18 cellular contexts compared by ENCODE assay signal in the genomic region with DNA sequence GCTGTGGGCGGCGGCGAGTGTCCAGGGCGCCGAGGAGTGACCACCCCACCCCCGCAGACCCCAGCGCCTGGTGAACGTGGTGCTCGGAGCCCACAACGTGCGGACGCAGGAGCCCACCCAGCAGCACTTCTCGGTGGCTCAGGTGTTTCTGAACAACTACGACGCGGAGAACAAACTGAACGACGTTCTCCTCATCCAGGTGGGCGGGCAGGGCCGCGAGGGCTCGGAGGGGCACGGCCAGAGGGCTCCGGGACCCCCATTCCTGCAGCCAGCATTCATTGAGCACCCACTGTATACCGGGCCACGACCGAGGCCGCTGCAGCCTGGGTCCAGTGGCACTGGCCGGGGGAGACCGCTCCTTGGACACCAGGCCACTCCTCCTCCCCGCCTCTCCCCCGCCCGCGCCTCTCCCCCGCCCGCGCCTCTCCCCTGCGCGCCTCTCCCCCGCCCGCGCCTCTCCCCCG. TPM values are rescaled to one million over a fixed set of nuclear protein-coding genes. Genes with fewer than 3 reads are reported as not detected.
DNase-seq lines count a peak whose midpoint lies in the region; ATAC-seq, FAIRE-seq and TF ChIP-seq lines count a peak whose summit lies in the region.
"Had no signal": no experiment of that assay in that cellular context is flagged by ENCODE, and none has a peak within 500 bp of the region (broad histone marks: within the 10 kb centered on the region; RNA-seq: fewer than 3 reads in every experiment).

No MANE protein-coding gene starts in this region.

- H3K9me3 Mint-ChIP-seq in CD8-positive, alpha-beta memory T cell = peaks cover 0 to 3% (median 0%) of the 10 kb centered on the region in 5 donors
- H3K9me3 Mint-ChIP-seq in activated CD4-positive, alpha-beta memory T cell treated with anti-CD3 and anti-CD28 coated beads, Interleukin-2, amount 10 ng/mL, durations not matched to agents 7 days and 5 days = peaks cover 4% of the 10 kb centered on the region
- H3K9me3 Mint-ChIP-seq: activated T-cell treated with anti-CD3 and anti-CD28 coated beads, Interleukin-2, amount 50 U/mL, for 4 hours had no signal

- FAIRE-seq in pancreas (lab: Jason Lieb, UNC) = no peak
- FAIRE-seq: endometrium, G401.6 had no signal

- H3K27ac Mint-ChIP-seq in CD8-positive, alpha-beta memory T cell = no peak overlapping the region
- no peak overlapping the region for H3K27ac Mint-ChIP-seq in activated CD4-positive, alpha-beta memory T cell treated with anti-CD3 and anti-CD28 coated beads, Interleukin-2, amount 10 ng/mL, durations not matched to agents 7 days and 5 days

- no peaks in the 10 kb centered on the region for H3K9me3 ChIP-seq in CD8-positive, alpha-beta memory T cell (ENCODE audit: low read length)
- H3K9me3 ChIP-seq in pancreas = no peaks in the 10 kb centered on the region

- ATAC-seq in pancreas (peak in 3 of 4 donors; percentile 29 to 76 (median 45)), GM19023 (IDR thresholded peaks at IDR 0.05; ENCODE audit: unreplicated experiment) (no peak)
- ATAC-seq: stimulated activated naive CD8-positive, alpha-beta T cell treated with anti-CD3 and anti-CD28 coated beads, Interleukin-15, Interleukin-2, amounts not matched to agents 100 U/mL and 50 U/mL, for 24 hours had no signal

- H3K4me3 ChIP-seq in CD8-positive, alpha-beta memory T cell (ENCODE audit: low read length) = no peak overlapping the region
- H3K4me3 ChIP-seq in KMS-11 (IDR thresholded peaks at IDR 0.05; ENCODE audit: insufficient read depth, low read depth, low read length) (no peak overlapping the region), epithelial cell of proximal tubule (ENCODE audit: low read depth, low read length) (peak overlapping the region; percentile 11), pancreas (peak overlapping the region in 1 of 4 donors; percentile 33)

- H3K79me2 ChIP-seq in KMS-11 (ENCODE audit: insufficient read depth, low read depth) = peaks cover 21% of the 10 kb centered on the region

- no peaks in the 10 kb centered on the region for H3K36me3 ChIP-seq in CD8-positive, alpha-beta memory T cell (ENCODE audit: insufficient read depth, low read length)
- no peaks in the 10 kb centered on the region for H3K36me3 ChIP-seq in KMS-11 (ENCODE audit: insufficient read depth)
- H3K36me3 ChIP-seq in pancreas = no peaks in the 10 kb centered on the region

- WGBS in pancreas, 2 donors = 1 to 6% methylated on average over 23 to 37 of the region's 43 CpGs

- peak overlapping the region; percentile 52; the same call in 1 of the 2 replicates for H2AFZ ChIP-seq in KMS-11 (ENCODE audit: low read depth)

- POLR2A ChIA-PET in CD8-positive, alpha-beta memory T cell (lab: Charles Lee) = no interaction called here
- POLR2A ChIA-PET in activated CD4-positive, alpha-beta memory T cell treated with anti-CD3 and anti-CD28 coated beads, Interleukin-2, amount 10 ng/mL, durations not matched to agents 7 days and 5 days (lab: Charles Lee) = no interaction called here

- H3K4me1 Mint-ChIP-seq in CD8-positive, alpha-beta memory T cell = peaks cover 0 to 10% (median 3%) of the 10 kb centered on the region in 3 donors
- H3K4me1 Mint-ChIP-seq in activated CD4-positive, alpha-beta memory T cell treated with anti-CD3 and anti-CD28 coated beads, Interleukin-2, amount 10 ng/mL, durations not matched to agents 7 days and 5 days = peaks cover 3% of the 10 kb centered on the region

- peak overlapping the region; percentile 32; the same call in 1 of the 2 replicates for H3K9ac ChIP-seq in KMS-11

- peaks cover 28 to 45% of the 10 kb centered on the region in 2 donors for H3K27me3 Mint-ChIP-seq in CD8-positive, alpha-beta memory T cell
- H3K27me3 Mint-ChIP-seq in activated CD4-positive, alpha-beta memory T cell treated with anti-CD3 and anti-CD28 coated beads, Interleukin-2, amount 10 ng/mL, durations not matched to agents 7 days and 5 days = peaks cover 25% of the 10 kb centered on the region

- DNase-seq in CD8-positive, alpha-beta memory T cell = no peak
- DNase-seq in epithelial cell of proximal tubule (ENCODE audit: low read depth) (no peak), pancreas (no peak), OCI-M1 (lab: John Stamatoyannopoulos, UW) (no peak), NOMO-1 treated with dmso at 0.1 percent for 144 hours (lab: John Stamatoyannopoulos, UW; ENCODE audit: unreplicated experiment) (no peak)
- DNase-seq in activated CD4-positive, alpha-beta memory T cell treated with anti-CD3 and anti-CD28 coated beads, Interleukin-2, amount 10 ng/mL, durations not matched to agents 7 days and 5 days = no peak
- DNase-seq: activated CD4-positive, CD25-positive, alpha-beta regulatory T cell treated with anti-CD3 and anti-CD28 coated beads, Interleukin-2, amount 50 U/mL, for 72 hours; activated T-cell treated with anti-CD3 and anti-CD28 coated beads, Interleukin-2, amount 50 U/mL, for 4 hours; anterior cingulate cortex; NCI-H187; stimulated activated naive CD8-positive, alpha-beta T cell treated with anti-CD3 and anti-CD28 coated beads, Interleukin-15, Interleukin-2, amounts not matched to agents 100 U/mL and 50 U/mL, for 24 hours had no signal

- peak overlapping the region; percentile 60 for H3K4me2 ChIP-seq in KMS-11

- peaks cover 7% of the 10 kb centered on the region for H3K27me3 ChIP-seq in CD8-positive, alpha-beta memory T cell (ENCODE audit: insufficient read depth, low read length, poor library complexity, severe bottlenecking)
- H3K27me3 ChIP-seq in KMS-11 (ENCODE audit: insufficient read depth, low read depth) = no peaks in the 10 kb centered on the region; the same call in 1 of the 2 replicates
- no peaks in the 10 kb centered on the region for H3K27me3 ChIP-seq in pancreas

- H3K4me3 Mint-ChIP-seq in CD8-positive, alpha-beta memory T cell = no peak overlapping the region
- no peak overlapping the region for H3K4me3 Mint-ChIP-seq in activated CD4-positive, alpha-beta memory T cell treated with anti-CD3 and anti-CD28 coated beads, Interleukin-2, amount 10 ng/mL, durations not matched to agents 7 days and 5 days
- H3K4me3 Mint-ChIP-seq: activated T-cell treated with anti-CD3 and anti-CD28 coated beads, Interleukin-2, amount 50 U/mL, for 4 hours had no signal

- CTCF ChIA-PET in CD8-positive, alpha-beta memory T cell (lab: Charles Lee) = no interaction called here
- CTCF ChIA-PET in activated CD4-positive, alpha-beta memory T cell treated with anti-CD3 and anti-CD28 coated beads, Interleukin-2, amount 10 ng/mL, durations not matched to agents 7 days and 5 days (lab: Charles Lee) = no interaction called here

- no peaks in the 10 kb centered on the region for H3K36me3 Mint-ChIP-seq in CD8-positive, alpha-beta memory T cell
- no peaks in the 10 kb centered on the region for H3K36me3 Mint-ChIP-seq in activated CD4-positive, alpha-beta memory T cell treated with anti-CD3 and anti-CD28 coated beads, Interleukin-2, amount 10 ng/mL, durations not matched to agents 7 days and 5 days (ENCODE audit: low read depth)

- no peaks in the 10 kb centered on the region for H4K20me1 ChIP-seq in KMS-11 (ENCODE audit: insufficient read depth)

- intact Hi-C loops in pancreas (cut with DNase I) = no loop called here

- no peaks in the 10 kb centered on the region for H3K4me1 ChIP-seq in CD8-positive, alpha-beta memory T cell (ENCODE audit: insufficient read depth, low read length)
- H3K4me1 ChIP-seq in KMS-11 (ENCODE audit: low read depth, poor library complexity, severe bottlenecking) = peaks cover 42% of the 10 kb centered on the region
- H3K4me1 ChIP-seq in pancreas = peaks cover 0 to 8% (median 7%) of the 10 kb centered on the region in 3 donors

- peak overlapping the region; percentile 38 for H3K27ac ChIP-seq in CD8-positive, alpha-beta memory T cell (ENCODE audit: low read depth, low read length)
- H3K27ac ChIP-seq in KMS-11 = peak overlapping the region; percentile 55
- H3K27ac ChIP-seq in pancreas = no peak overlapping the region
- H3K27ac ChIP-seq: C4-2B had no signal

- TF ChIP-seq CTCF in KMS-11 (conservative IDR thresholded peaks at IDR 0.05; ENCODE audit: low read depth, low read length) (no peak), epithelial cell of proximal tubule (conservative IDR thresholded peaks at IDR 0.05; ENCODE audit: low read depth, low read length) (no peak), pancreas (IDR thresholded peaks at IDR 0.05) (no peak)

RNA-seq across cellular contexts. Expression of a gene that starts 3.1 kb away (rescaled TPM):
- not detected for total RNA-seq in CD8-positive, alpha-beta memory T cell
- polyA plus RNA-seq in CD8-positive, alpha-beta memory T cell = not detected
- not detected in 2 replicates for total RNA-seq in epithelial cell of proximal tubule
- under 1 TPM in 1 of 6 donors, not detected in 5; 0.24 TPM for total RNA-seq in pancreas
- polyA plus RNA-seq in pancreas = under 1 TPM in 1 of 2 donors, not detected in 1; 0.14 TPM
- not detected for total RNA-seq in activated CD4-positive, alpha-beta memory T cell treated with anti-CD3 and anti-CD28 coated beads, Interleukin-2, amount 10 ng/mL, durations not matched to agents 7 days and 5 days
- total RNA-seq: activated T-cell treated with anti-CD3 and anti-CD28 coated beads, Interleukin-2, amount 50 U/mL, for 4 hours; renal cortical epithelial cell had no signal

RNA-seq across cellular contexts. Expression of a gene that starts 8.2 kb away (rescaled TPM):
- not detected for total RNA-seq in CD8-positive, alpha-beta memory T cell
- not detected for polyA plus RNA-seq in CD8-positive, alpha-beta memory T cell
- total RNA-seq in epithelial cell of proximal tubule (not detected in 2 replicates), pancreas (under 1 TPM in 2 of 6 donors, not detected in 4; 0.16 to 0.35 TPM)
- polyA plus RNA-seq in pancreas = under 1 TPM; 0.19 to 0.57 TPM
- not detected for total RNA-seq in activated CD4-positive, alpha-beta memory T cell treated with anti-CD3 and anti-CD28 coated beads, Interleukin-2, amount 10 ng/mL, durations not matched to agents 7 days and 5 days
- total RNA-seq: activated T-cell treated with anti-CD3 and anti-CD28 coated beads, Interleukin-2, amount 50 U/mL, for 4 hours; renal cortical epithelial cell had no signal

RNA-seq across cellular contexts. Expression of a gene that starts 15.6 kb away (rescaled TPM):
- total RNA-seq in CD8-positive, alpha-beta memory T cell = 1 to 10 TPM in 1 of 2 experiments, under 1 TPM in 1; 0.89 to 1.5 TPM
- polyA plus RNA-seq in CD8-positive, alpha-beta memory T cell = 6.9 TPM
- total RNA-seq in epithelial cell of proximal tubule (3.2 and 5.2 TPM in 2 replicates), pancreas (10 to 100 TPM in 2 of 6 donors, 1 to 10 TPM in 4; 2.5 to 48.8 (median 7.3) TPM)
- 10 to 100 TPM; 27.8 to 48.1 TPM for polyA plus RNA-seq in pancreas
- 1 to 10 TPM in 1 of 2 experiments, under 1 TPM in 1; 0.78 to 1.6 TPM for total RNA-seq in activated CD4-positive, alpha-beta memory T cell treated with anti-CD3 and anti-CD28 coated beads, Interleukin-2, amount 10 ng/mL, durations not matched to agents 7 days and 5 days

RNA-seq across cellular contexts. Expression of a gene that starts 16.2 kb away (rescaled TPM):
- total RNA-seq in CD8-positive, alpha-beta memory T cell = not detected
- not detected for polyA plus RNA-seq in CD8-positive, alpha-beta memory T cell
- total RNA-seq in epithelial cell of proximal tubule = not detected in 2 replicates
- not detected for total RNA-seq in pancreas
- polyA plus RNA-seq in pancreas = under 1 TPM in 1 of 2 donors, not detected in 1; 0.35 TPM
- not detected for total RNA-seq in activated CD4-positive, alpha-beta memory T cell treated with anti-CD3 and anti-CD28 coated beads, Interleukin-2, amount 10 ng/mL, durations not matched to agents 7 days and 5 days
- total RNA-seq: activated T-cell treated with anti-CD3 and anti-CD28 coated beads, Interleukin-2, amount 50 U/mL, for 4 hours; renal cortical epithelial cell had no signal

RNA-seq across cellular contexts. Expression of a gene that starts 22.1 kb away (rescaled TPM):
- not detected for total RNA-seq in CD8-positive, alpha-beta memory T cell
- not detected for polyA plus RNA-seq in CD8-positive, alpha-beta memory T cell
- total RNA-seq in epithelial cell of proximal tubule = 0.07 and 0.75 TPM in 2 replicates
- under 1 TPM in 1 of 6 donors, not detected in 5; 0.38 TPM for total RNA-seq in pancreas
- polyA plus RNA-seq in pancreas = under 1 TPM in 1 of 2 donors, not detected in 1; 0.05 TPM
- not detected for total RNA-seq in activated CD4-positive, alpha-beta memory T cell treated with anti-CD3 and anti-CD28 coated beads, Interleukin-2, amount 10 ng/mL, durations not matched to agents 7 days and 5 days
- total RNA-seq: mononuclear cell had no signal

Comparison
In these comparisons a context has a peak if more than half of its experiments do, and no peak if none do; other contexts are left out.
1. H3K27ac ChIP-seq: peak in CD8-positive, alpha-beta memory T cell (single experiment) and KMS-11 (single experiment); none in pancreas (0 of 4).